Comparison of ENCODE assay signal across 1 cellular context in genomic region chr9:134650431-134651190, GRCh38.
TF ChIP-seq lines count a peak whose summit lies in the region.

No MANE protein-coding gene starts in this region.

TF ChIP-seq in HepG2, 621 proteins besides CTCF, POLR2A, EP300 and RAD21:
- TF ChIP-seq ZSCAN9 (CRISPR knock-in tag; IDR thresholded peaks at IDR 0.05; ENCODE audit: borderline replicate concordance) (no peak), ZFP91 (CRISPR knock-in tag; IDR thresholded peaks at IDR 0.05; ENCODE audit: borderline replicate concordance) (no peak), GMEB1 (CRISPR knock-in tag; IDR thresholded peaks at IDR 0.05; ENCODE audit: borderline replicate concordance) (no peak), POLR2AphosphoS2 (IDR thresholded peaks at IDR 0.05; ENCODE audit: low read depth, low read length) (no peak), ZNF550 (CRISPR knock-in tag; IDR thresholded peaks at IDR 0.05; ENCODE audit: borderline replicate concordance) (no peak), NPAS2 (CRISPR knock-in tag; IDR thresholded peaks at IDR 0.05; ENCODE audit: borderline replicate concordance) (no peak), ZBTB33 (CRISPR knock-in tag; IDR thresholded peaks at IDR 0.05) (no peak), ERF (CRISPR knock-in tag; IDR thresholded peaks at IDR 0.05) (no peak), CAMTA2 (CRISPR knock-in tag; IDR thresholded peaks at IDR 0.05; ENCODE audit: borderline replicate concordance) (no peak), TBX3 (IDR thresholded peaks at IDR 0.05; ENCODE audit: borderline replicate concordance) (no peak), ZSCAN29 (CRISPR knock-in tag; conservative IDR thresholded peaks at IDR 0.05) (no peak), MZF1 (CRISPR knock-in tag; IDR thresholded peaks at IDR 0.05; ENCODE audit: borderline replicate concordance) (no peak), ZFP36L2 (CRISPR knock-in tag; IDR thresholded peaks at IDR 0.05) (no peak), ZNF432 (CRISPR knock-in tag; IDR thresholded peaks at IDR 0.05; ENCODE audit: borderline replicate concordance) (no peak), ZNF10 (CRISPR knock-in tag; IDR thresholded peaks at IDR 0.05; ENCODE audit: borderline replicate concordance, low read depth) (no peak)
- TF ChIP-seq, protein P1, sequence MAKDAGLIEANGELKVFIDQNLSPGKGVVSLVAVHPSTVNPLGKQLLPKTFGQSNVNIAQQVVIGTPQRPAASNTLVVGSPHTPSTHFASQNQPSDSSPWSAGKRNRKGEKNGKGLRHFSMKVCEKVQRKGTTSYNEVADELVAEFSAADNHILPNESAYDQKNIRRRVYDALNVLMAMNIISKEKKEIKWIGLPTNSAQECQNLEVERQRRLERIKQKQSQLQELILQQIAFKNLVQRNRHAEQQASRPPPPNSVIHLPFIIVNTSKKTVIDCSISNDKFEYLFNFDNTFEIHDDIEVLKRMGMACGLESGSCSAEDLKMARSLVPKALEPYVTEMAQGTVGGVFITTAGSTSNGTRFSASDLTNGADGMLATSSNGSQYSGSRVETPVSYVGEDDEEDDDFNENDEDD (CRISPR knock-in tag; IDR thresholded peaks at IDR 0.05; ENCODE audit: borderline replicate concordance), result no peak
- TF ChIP-seq, protein P2, sequence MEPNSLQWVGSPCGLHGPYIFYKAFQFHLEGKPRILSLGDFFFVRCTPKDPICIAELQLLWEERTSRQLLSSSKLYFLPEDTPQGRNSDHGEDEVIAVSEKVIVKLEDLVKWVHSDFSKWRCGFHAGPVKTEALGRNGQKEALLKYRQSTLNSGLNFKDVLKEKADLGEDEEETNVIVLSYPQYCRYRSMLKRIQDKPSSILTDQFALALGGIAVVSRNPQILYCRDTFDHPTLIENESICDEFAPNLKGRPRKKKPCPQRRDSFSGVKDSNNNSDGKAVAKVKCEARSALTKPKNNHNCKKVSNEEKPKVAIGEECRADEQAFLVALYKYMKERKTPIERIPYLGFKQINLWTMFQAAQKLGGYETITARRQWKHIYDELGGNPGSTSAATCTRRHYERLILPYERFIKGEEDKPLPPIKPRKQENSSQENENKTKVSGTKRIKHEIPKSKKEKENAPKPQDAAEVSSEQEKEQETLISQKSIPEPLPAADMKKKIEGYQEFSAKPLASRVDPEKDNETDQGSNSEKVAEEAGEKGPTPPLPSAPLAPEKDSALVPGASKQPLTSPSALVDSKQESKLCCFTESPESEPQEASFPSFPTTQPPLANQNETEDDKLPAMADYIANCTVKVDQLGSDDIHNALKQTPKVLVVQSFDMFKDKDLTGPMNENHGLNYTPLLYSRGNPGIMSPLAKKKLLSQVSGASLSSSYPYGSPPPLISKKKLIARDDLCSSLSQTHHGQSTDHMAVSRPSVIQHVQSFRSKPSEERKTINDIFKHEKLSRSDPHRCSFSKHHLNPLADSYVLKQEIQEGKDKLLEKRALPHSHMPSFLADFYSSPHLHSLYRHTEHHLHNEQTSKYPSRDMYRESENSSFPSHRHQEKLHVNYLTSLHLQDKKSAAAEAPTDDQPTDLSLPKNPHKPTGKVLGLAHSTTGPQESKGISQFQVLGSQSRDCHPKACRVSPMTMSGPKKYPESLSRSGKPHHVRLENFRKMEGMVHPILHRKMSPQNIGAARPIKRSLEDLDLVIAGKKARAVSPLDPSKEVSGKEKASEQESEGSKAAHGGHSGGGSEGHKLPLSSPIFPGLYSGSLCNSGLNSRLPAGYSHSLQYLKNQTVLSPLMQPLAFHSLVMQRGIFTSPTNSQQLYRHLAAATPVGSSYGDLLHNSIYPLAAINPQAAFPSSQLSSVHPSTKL (CRISPR knock-in tag; IDR thresholded peaks at IDR 0.05), result no peak
- TF ChIP-seq, protein P3, sequence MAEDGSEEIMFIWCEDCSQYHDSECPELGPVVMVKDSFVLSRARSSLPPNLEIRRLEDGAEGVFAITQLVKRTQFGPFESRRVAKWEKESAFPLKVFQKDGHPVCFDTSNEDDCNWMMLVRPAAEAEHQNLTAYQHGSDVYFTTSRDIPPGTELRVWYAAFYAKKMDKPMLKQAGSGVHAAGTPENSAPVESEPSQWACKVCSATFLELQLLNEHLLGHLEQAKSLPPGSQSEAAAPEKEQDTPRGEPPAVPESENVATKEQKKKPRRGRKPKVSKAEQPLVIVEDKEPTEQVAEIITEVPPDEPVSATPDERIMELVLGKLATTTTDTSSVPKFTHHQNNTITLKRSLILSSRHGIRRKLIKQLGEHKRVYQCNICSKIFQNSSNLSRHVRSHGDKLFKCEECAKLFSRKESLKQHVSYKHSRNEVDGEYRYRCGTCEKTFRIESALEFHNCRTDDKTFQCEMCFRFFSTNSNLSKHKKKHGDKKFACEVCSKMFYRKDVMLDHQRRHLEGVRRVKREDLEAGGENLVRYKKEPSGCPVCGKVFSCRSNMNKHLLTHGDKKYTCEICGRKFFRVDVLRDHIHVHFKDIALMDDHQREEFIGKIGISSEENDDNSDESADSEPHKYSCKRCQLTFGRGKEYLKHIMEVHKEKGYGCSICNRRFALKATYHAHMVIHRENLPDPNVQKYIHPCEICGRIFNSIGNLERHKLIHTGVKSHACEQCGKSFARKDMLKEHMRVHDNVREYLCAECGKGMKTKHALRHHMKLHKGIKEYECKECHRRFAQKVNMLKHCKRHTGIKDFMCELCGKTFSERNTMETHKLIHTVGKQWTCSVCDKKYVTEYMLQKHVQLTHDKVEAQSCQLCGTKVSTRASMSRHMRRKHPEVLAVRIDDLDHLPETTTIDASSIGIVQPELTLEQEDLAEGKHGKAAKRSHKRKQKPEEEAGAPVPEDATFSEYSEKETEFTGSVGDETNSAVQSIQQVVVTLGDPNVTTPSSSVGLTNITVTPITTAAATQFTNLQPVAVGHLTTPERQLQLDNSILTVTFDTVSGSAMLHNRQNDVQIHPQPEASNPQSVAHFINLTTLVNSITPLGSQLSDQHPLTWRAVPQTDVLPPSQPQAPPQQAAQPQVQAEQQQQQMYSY (CRISPR knock-in tag; IDR thresholded peaks at IDR 0.05), result no peak
